Comparison of ENCODE assay signal across 8 cellular contexts in the genomic region with DNA sequence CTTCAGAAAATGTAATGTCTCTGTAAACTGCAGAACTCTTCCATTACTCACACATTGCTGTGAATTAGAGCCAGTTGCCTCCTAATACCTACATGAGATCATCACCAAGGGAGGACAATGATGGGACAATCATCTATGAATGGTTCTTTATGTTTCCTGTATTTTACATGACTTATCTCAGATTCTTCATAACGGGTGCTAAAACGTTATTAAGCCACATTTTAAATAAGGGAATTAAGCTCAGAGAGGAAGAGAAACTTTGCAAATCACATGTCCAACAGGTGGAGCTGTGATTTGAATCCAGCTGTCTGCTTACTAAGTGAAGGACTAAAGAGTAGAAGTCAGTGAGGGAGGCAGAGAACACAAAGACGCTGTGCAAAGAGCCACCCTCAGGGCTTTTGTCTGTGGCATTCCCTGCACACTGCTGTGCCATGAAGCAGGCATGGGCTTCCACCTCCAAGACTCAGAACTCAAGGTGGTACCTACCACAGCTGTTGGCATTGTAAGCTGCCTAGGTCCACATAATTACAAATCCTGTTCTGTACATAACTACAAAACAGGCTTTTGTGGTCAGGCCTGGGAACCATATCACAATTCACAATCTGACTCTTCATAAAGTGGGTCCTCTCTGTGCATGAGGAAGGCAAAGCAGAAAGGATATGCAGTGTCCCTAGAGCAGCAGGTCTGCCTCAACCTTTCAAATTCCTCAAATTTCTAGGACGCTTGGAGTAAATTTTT. TPM values are rescaled to one million over a fixed set of nuclear protein-coding genes. Genes with fewer than 3 reads are reported as not detected.
A peak's percentile ranks its signal among the peaks of the same experiment; 100 is the strongest.
DNase-seq lines count a peak whose midpoint lies in the region; ATAC-seq and TF ChIP-seq lines count a peak whose summit lies in the region.

No MANE protein-coding gene starts in this region.

- TF ChIP-seq CTCF in GM12874 (IDR thresholded peaks at IDR 0.05; ENCODE audit: insufficient read depth, low read depth, low read length) = peak; percentile 34; the same call in 1 of the 2 replicates
- TF ChIP-seq CTCF in choroid plexus epithelial cell (conservative IDR thresholded peaks at IDR 0.05; ENCODE audit: low read depth, low read length) = peak; percentile 37
- peak; percentile 38 for TF ChIP-seq CTCF in osteocyte (IDR thresholded peaks at IDR 0.05)

- peak overlapping the region; percentile 82 for H3K27ac Mint-ChIP-seq in osteocyte (ENCODE audit: unreplicated experiment)
- H3K27ac Mint-ChIP-seq in activated CD4-positive, alpha-beta T cell treated with anti-CD3 and anti-CD28 coated beads for 36 hours = no peak overlapping the region
- H3K27ac Mint-ChIP-seq in activated CD8-positive, alpha-beta memory T cell treated with anti-CD3 and anti-CD28 coated beads, Interleukin-2, amount 10 ng/mL, durations not matched to agents 7 days and 5 days = no peak overlapping the region

- CTCF ChIA-PET in activated CD4-positive, alpha-beta T cell treated with anti-CD3 and anti-CD28 coated beads for 36 hours (lab: Charles Lee) = no interaction called here
- CTCF ChIA-PET in activated CD8-positive, alpha-beta memory T cell treated with anti-CD3 and anti-CD28 coated beads, Interleukin-2, amount 10 ng/mL, durations not matched to agents 7 days and 5 days (lab: Charles Lee) = no interaction called here

- H3K36me3 Mint-ChIP-seq in osteocyte (ENCODE audit: unreplicated experiment) = peaks cover 7% of the 10 kb centered on the region
- no peaks in the 10 kb centered on the region for H3K36me3 Mint-ChIP-seq in activated CD4-positive, alpha-beta T cell treated with anti-CD3 and anti-CD28 coated beads for 36 hours (ENCODE audit: low read depth)
- H3K36me3 Mint-ChIP-seq in activated CD8-positive, alpha-beta memory T cell treated with anti-CD3 and anti-CD28 coated beads, Interleukin-2, amount 10 ng/mL, durations not matched to agents 7 days and 5 days = no peaks in the 10 kb centered on the region

- peak; percentile 77 for ATAC-seq in GM21576 (IDR thresholded peaks at IDR 0.05; ENCODE audit: unreplicated experiment)
- ATAC-seq in activated CD4-positive, alpha-beta T cell treated with anti-CD3 and anti-CD28 coated beads for 36 hours = no peak
- ATAC-seq in activated CD8-positive, alpha-beta memory T cell treated with anti-CD3 and anti-CD28 coated beads, Interleukin-2, amount 10 ng/mL, durations not matched to agents 7 days and 5 days = no peak

- no peak overlapping the region for H3K4me3 Mint-ChIP-seq in osteocyte (ENCODE audit: unreplicated experiment)
- H3K4me3 Mint-ChIP-seq in activated CD4-positive, alpha-beta T cell treated with anti-CD3 and anti-CD28 coated beads for 36 hours = no peak overlapping the region
- no peak overlapping the region for H3K4me3 Mint-ChIP-seq in activated CD8-positive, alpha-beta memory T cell treated with anti-CD3 and anti-CD28 coated beads, Interleukin-2, amount 10 ng/mL, durations not matched to agents 7 days and 5 days

- peak overlapping the region; percentile 36 for H3K27ac ChIP-seq in HUES48 (ENCODE audit: low read depth, low read length)

- H3K9me3 ChIP-seq in HUES48 (ENCODE audit: control insufficient read depth, insufficient read depth, low read length) = no peaks in the 10 kb centered on the region

- no peaks in the 10 kb centered on the region for H3K36me3 ChIP-seq in HUES48 (ENCODE audit: control insufficient read depth, insufficient read depth, low read length)

- H3K4me1 Mint-ChIP-seq in osteocyte (ENCODE audit: unreplicated experiment) = peaks cover 52% of the 10 kb centered on the region
- no peaks in the 10 kb centered on the region for H3K4me1 Mint-ChIP-seq in activated CD4-positive, alpha-beta T cell treated with anti-CD3 and anti-CD28 coated beads for 36 hours
- H3K4me1 Mint-ChIP-seq in activated CD8-positive, alpha-beta memory T cell treated with anti-CD3 and anti-CD28 coated beads, Interleukin-2, amount 10 ng/mL, durations not matched to agents 7 days and 5 days = no peaks in the 10 kb centered on the region

- H3K27me3 Mint-ChIP-seq in osteocyte (ENCODE audit: unreplicated experiment) = no peaks in the 10 kb centered on the region
- H3K27me3 Mint-ChIP-seq in activated CD4-positive, alpha-beta T cell treated with anti-CD3 and anti-CD28 coated beads for 36 hours = peaks cover 27% of the 10 kb centered on the region
- peaks cover 20% of the 10 kb centered on the region for H3K27me3 Mint-ChIP-seq in activated CD8-positive, alpha-beta memory T cell treated with anti-CD3 and anti-CD28 coated beads, Interleukin-2, amount 10 ng/mL, durations not matched to agents 7 days and 5 days

- intact Hi-C loops in activated CD4-positive, alpha-beta T cell treated with anti-CD3 and anti-CD28 coated beads for 36 hours (cut with DNase I, micrococcal nuclease) = no loop called here

- peak; percentile 52 for DNase-seq in choroid plexus epithelial cell (ENCODE audit: low read depth)
- no peak for DNase-seq in osteocyte (ENCODE audit: extremely low spot score, unreplicated experiment)
- no peak for DNase-seq in activated CD4-positive, alpha-beta T cell treated with anti-CD3 and anti-CD28 coated beads for 36 hours
- DNase-seq in activated CD8-positive, alpha-beta memory T cell treated with anti-CD3 and anti-CD28 coated beads, Interleukin-2, amount 10 ng/mL, durations not matched to agents 7 days and 5 days = no peak
- DNase-seq in stimulated activated CD4-positive, alpha-beta T cell treated with anti-CD3 and anti-CD28 coated beads, Interleukin-2, amount 100 ng/mL, for 24 hours = no peak

- POLR2A ChIA-PET in activated CD4-positive, alpha-beta T cell treated with anti-CD3 and anti-CD28 coated beads for 36 hours (lab: Charles Lee) = no interaction called here

- H3K4me3 ChIP-seq in HUES48 (ENCODE audit: low read depth, low read length) (no peak overlapping the region), choroid plexus epithelial cell (ENCODE audit: low read depth, low read length) (no peak overlapping the region)

- H3K9ac ChIP-seq in HUES48 (ENCODE audit: low read depth, low read length) = no peak overlapping the region

- H3K9me3 Mint-ChIP-seq in osteocyte (ENCODE audit: unreplicated experiment) = peaks cover 7% of the 10 kb centered on the region
- peaks cover 3% of the 10 kb centered on the region for H3K9me3 Mint-ChIP-seq in activated CD4-positive, alpha-beta T cell treated with anti-CD3 and anti-CD28 coated beads for 36 hours (ENCODE audit: low read depth)
- no peaks in the 10 kb centered on the region for H3K9me3 Mint-ChIP-seq in activated CD8-positive, alpha-beta memory T cell treated with anti-CD3 and anti-CD28 coated beads, Interleukin-2, amount 10 ng/mL, durations not matched to agents 7 days and 5 days (ENCODE audit: low read depth)

- peaks cover 38% of the 10 kb centered on the region for H3K4me1 ChIP-seq in HUES48 (ENCODE audit: control insufficient read depth, insufficient read depth, low read length)

- no peaks in the 10 kb centered on the region for H3K27me3 ChIP-seq in HUES48 (ENCODE audit: control insufficient read depth, insufficient read depth, low read length)

RNA-seq across cellular contexts. Expression of gene TBC1D9, which starts 12.8 kb away (rescaled TPM):
- 38.8 and 39.4 TPM in 2 replicates for total RNA-seq in osteocyte
- under 1 TPM; 0.07 to 0.11 TPM for total RNA-seq in activated CD4-positive, alpha-beta T cell treated with anti-CD3 and anti-CD28 coated beads for 36 hours
- total RNA-seq in activated CD8-positive, alpha-beta memory T cell treated with anti-CD3 and anti-CD28 coated beads, Interleukin-2, amount 10 ng/mL, durations not matched to agents 7 days and 5 days = under 1 TPM in 1 of 2 experiments, not detected in 1; 0.14 TPM

Comparison
In these comparisons a context has a peak if more than half of its experiments do, and no peak if none do; other contexts are left out.
1. RNA of gene TBC1D9, which starts 12.8 kb away (total RNA-seq): 38.8 to 39.4 TPM in osteocyte; 0.14 TPM in activated CD8-positive, alpha-beta memory T cell treated with anti-CD3 and anti-CD28 coated beads, Interleukin-2, amount 10 ng/mL, durations not matched to agents 7 days and 5 days and 0.07 to 0.11 TPM in activated CD4-positive, alpha-beta T cell treated with anti-CD3 and anti-CD28 coated beads for 36 hours; every median in the first group is over 10 times any median in the second.
2. Peak in every context shown above with its lines, with median percentiles within 50 percentile points of each other: CTCF ChIP-seq.